ENCODE assay signal across 21 cellular contexts in genomic region chr10:114260366-114260765, GRCh38. TPM values are rescaled to one million over a fixed set of nuclear protein-coding genes. Genes with fewer than 3 reads are reported as not detected.
"Had no signal": no experiment of that assay in that cellular context is flagged by ENCODE, and none has a peak within 500 bp of the region (broad histone marks: within the 10 kb centered on the region; RNA-seq: fewer than 3 reads in every experiment).

No MANE protein-coding gene starts in this region.

- H3K4me2 ChIP-seq: neural progenitor cell had no signal

- H3K4me3 Mint-ChIP-seq: activated B cell treated with CpG ODN at 0.5 μM for 24 hours; activated CD8-positive, alpha-beta T cell treated with anti-CD3 and anti-CD28 coated beads, Interleukin-2, amount 10 ng/mL, durations not matched to agents 7 days and 5 days; activated naive CD8-positive, alpha-beta T cell; activated T-cell treated with anti-CD3 and anti-CD28 coated beads, Interleukin-2, amount 50 U/mL, for 72 hours; mesothelial cell of epicardium; naive B cell; neural progenitor cell; stimulated activated naive B cell treated with anti-CD40 and anti-IgM and Interleukin-4, amounts not matched to agents 10 μg/mL and 1 μg/mL and 100 μg/mL, for 72 hours; type B pancreatic cell had no signal

- H3K27me3 Mint-ChIP-seq: activated B cell treated with CpG ODN at 0.5 μM for 24 hours; naive B cell; stimulated activated naive B cell treated with anti-CD40 and anti-IgM and Interleukin-4, amounts not matched to agents 10 μg/mL and 1 μg/mL and 100 μg/mL, for 72 hours; type B pancreatic cell had no signal

- H3K27me3 ChIP-seq: breast epithelium, neural progenitor cell, SJSA1 had no signal

- H3K4me3 ChIP-seq: breast epithelium, neural progenitor cell, SJSA1 had no signal

- ATAC-seq: activated CD8-positive, alpha-beta T cell treated with anti-CD3 and anti-CD28 coated beads, Interleukin-2, amount 10 ng/mL, durations not matched to agents 7 days and 5 days; activated T-cell treated with anti-CD3 and anti-CD28 coated beads, Interleukin-2, amount 50 U/mL, for 72 hours; stimulated activated naive B cell treated with anti-CD40 and anti-IgM and Interleukin-4, amounts not matched to agents 10 μg/mL and 1 μg/mL and 100 μg/mL, for 72 hours had no signal

- H3K27ac ChIP-seq: neural progenitor cell had no signal

- H3K9ac ChIP-seq: neural progenitor cell had no signal

- H3K9me3 ChIP-seq: breast epithelium, SJSA1 had no signal

- DNase-seq: activated B cell treated with CpG ODN at 0.5 μM for 24 hours; activated CD4-positive, alpha-beta T cell treated with anti-CD3 and anti-CD28 coated beads for 48 hours; activated CD8-positive, alpha-beta memory T cell treated with anti-CD3 and anti-CD28 coated beads, Interleukin-2, amount 50 U/mL, for 48 hours; activated CD8-positive, alpha-beta T cell treated with anti-CD3 and anti-CD28 coated beads, Interleukin-2, amount 10 ng/mL, durations not matched to agents 7 days and 5 days; activated gamma-delta T cell; activated T-cell treated with anti-CD3 and anti-CD28 coated beads, Interleukin-2, amount 50 U/mL, for 72 hours; glutamatergic neuron; naive B cell; stimulated activated CD4-positive, alpha-beta T cell treated with anti-CD3 and anti-CD28 coated beads, Interleukin-2, amount 100 ng/mL, for 48 hours; stimulated activated naive B cell treated with anti-CD40 and anti-IgM and Interleukin-4, amounts not matched to agents 10 μg/mL and 1 μg/mL and 100 μg/mL, for 72 hours; SW 1271 had no signal

- H2AFZ ChIP-seq: neural progenitor cell had no signal

- H3K36me3 ChIP-seq: breast epithelium, neural progenitor cell, SJSA1 had no signal

- H3K9me3 Mint-ChIP-seq: activated B cell treated with CpG ODN at 0.5 μM for 24 hours; activated T-cell treated with anti-CD3 and anti-CD28 coated beads, Interleukin-2, amount 50 U/mL, for 72 hours; mesothelial cell of epicardium; naive B cell; stimulated activated naive B cell treated with anti-CD40 and anti-IgM and Interleukin-4, amounts not matched to agents 10 μg/mL and 1 μg/mL and 100 μg/mL, for 72 hours had no signal

- H3K27ac Mint-ChIP-seq: activated B cell treated with CpG ODN at 0.5 μM for 24 hours; activated CD8-positive, alpha-beta T cell treated with anti-CD3 and anti-CD28 coated beads, Interleukin-2, amount 10 ng/mL, durations not matched to agents 7 days and 5 days; activated naive CD8-positive, alpha-beta T cell; activated T-cell treated with anti-CD3 and anti-CD28 coated beads, Interleukin-2, amount 50 U/mL, for 72 hours; mesothelial cell of epicardium; neural progenitor cell; stimulated activated naive B cell treated with anti-CD40 and anti-IgM and Interleukin-4, amounts not matched to agents 10 μg/mL and 1 μg/mL and 100 μg/mL, for 72 hours; type B pancreatic cell had no signal

- H3K36me3 Mint-ChIP-seq: activated naive CD8-positive, alpha-beta T cell; naive B cell; neural progenitor cell; stimulated activated naive B cell treated with anti-CD40 and anti-IgM and Interleukin-4, amounts not matched to agents 10 μg/mL and 1 μg/mL and 100 μg/mL, for 72 hours had no signal

RNA-seq across cellular contexts. Expression of gene VWA2, which starts 21.3 kb away (rescaled TPM):
- total RNA-seq: activated B cell treated with CpG ODN at 0.5 μM for 24 hours; activated CD8-positive, alpha-beta T cell treated with anti-CD3 and anti-CD28 coated beads, Interleukin-2, amount 10 ng/mL, durations not matched to agents 7 days and 5 days; activated T-cell treated with anti-CD3 and anti-CD28 coated beads, Interleukin-2, amount 50 U/mL, for 72 hours; dermis microvascular lymphatic vessel endothelial cell; osteocyte; pulmonary artery endothelial cell; SJSA1; T-helper 2 cell treated with Interferon-gamma antibody and Interleukin-4, amounts not matched to agents 100 ng/mL and 5 ng/mL, for 36 hours had no signal
